In the genomic region with DNA sequence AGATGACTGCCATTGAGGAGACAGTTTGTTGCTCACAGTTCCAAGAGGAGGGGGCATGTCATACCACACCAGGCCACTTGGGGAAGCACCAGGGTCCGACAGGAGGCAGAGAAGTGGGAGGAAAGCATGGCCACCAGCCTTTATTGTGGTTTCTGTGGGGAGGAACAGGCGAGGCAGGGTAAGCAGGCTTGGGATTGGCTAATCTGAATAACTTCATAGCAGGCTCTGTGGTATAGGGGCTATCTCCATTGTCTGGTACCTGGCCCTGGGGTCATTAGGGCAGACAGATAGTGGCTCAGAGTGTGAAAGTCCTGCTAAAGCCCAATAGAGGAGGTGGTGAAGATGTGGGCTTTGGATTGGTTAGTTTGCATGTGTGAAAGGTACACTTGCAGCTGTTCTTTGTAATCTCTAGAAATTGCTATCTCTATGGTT, we compare ENCODE assay signal across 9 cellular contexts. TPM values are rescaled to one million over a fixed set of nuclear protein-coding genes. Genes with fewer than 3 reads are reported as not detected.
DNase-seq lines count a peak whose midpoint lies in the region; ATAC-seq, FAIRE-seq and TF ChIP-seq lines count a peak whose summit lies in the region.
"Had no signal": no experiment of that assay in that cellular context is flagged by ENCODE, and none has a peak within 500 bp of the region (broad histone marks: within the 10 kb centered on the region; RNA-seq: fewer than 3 reads in every experiment).

No MANE protein-coding gene starts in this region.

- H3K9ac ChIP-seq in Karpas-422 (ENCODE audit: low read length) (no peak overlapping the region), GM12878 (ENCODE audit: control insufficient read depth, insufficient read depth, low read length) (no peak overlapping the region)

- peaks cover 8 to 13% of the 10 kb centered on the region in 2 donors for H3K27me3 Mint-ChIP-seq in stimulated activated naive B cell treated with anti-CD40 and anti-IgM and Interleukin-4, amounts not matched to agents 10 μg/mL and 1 μg/mL and 100 μg/mL, for 72 hours

- H3K9me2 ChIP-seq in Karpas-422 (replicated peaks; ENCODE audit: insufficient read depth, low read length), result no peaks in the 10 kb centered on the region

- 0 out of 4 replicates have a peak, but pooled peaks of 1 of the 2 experiments have one; percentile 22 for TF ChIP-seq EP300 in GM12878 (IDR thresholded peaks at IDR 0.05; ENCODE audit: borderline replicate concordance in 1 of 2, control insufficient read depth in 1 of 2, low read depth in 2 of 2, low read length in 2 of 2)

- intact Hi-C loops in GM12878 (cut with micrococcal nuclease; ENCODE audit: unreplicated experiment) (no loop called here), sciatic nerve (cut with DNase I) (no loop called here)

- no peaks in the 10 kb centered on the region for H3K9me3 ChIP-seq in Karpas-422 (ENCODE audit: low read length)
- H3K9me3 ChIP-seq in GM12878 (replicated peaks; ENCODE audit: control insufficient read depth, insufficient read depth, low read length), result no peaks in the 10 kb centered on the region

- 0% methylated on average over 2 of the region's 2 CpGs for WGBS in GM12878 (ENCODE audit: insufficient coverage, insufficient replicate concordance, low lambda C conversion rate, missing lambda C conversion rate)

- CTCF ChIA-PET in GM12878 (lab: Yijun Ruan, JAX), result interaction anchor here (1.1 to 1.5 kb wide), 3 partner anchors 9 to 114 kb away, joined by 3 to 7 read pairs (median 4); no protein-coding TSS in a partner anchor

- no peak overlapping the region for H3K4me3 Mint-ChIP-seq in stimulated activated naive B cell treated with anti-CD40 and anti-IgM and Interleukin-4, amounts not matched to agents 10 μg/mL and 1 μg/mL and 100 μg/mL, for 72 hours

- H4K20me1 ChIP-seq in Karpas-422 (ENCODE audit: insufficient read depth, low read depth, low read length) (no peaks in the 10 kb centered on the region), GM12878 (ENCODE audit: control insufficient read depth, insufficient read depth) (no peaks in the 10 kb centered on the region)

- no peaks in the 10 kb centered on the region for H3K4me1 ChIP-seq in Karpas-422 (ENCODE audit: low read length)
- H3K4me1 ChIP-seq in GM12878 (ENCODE audit: control insufficient read depth, insufficient read depth, low read length), result no peaks in the 10 kb centered on the region

- H3K27ac Mint-ChIP-seq in activated naive CD4-positive, alpha-beta T cell treated with anti-CD3 and anti-CD28 coated beads, Interleukin-2, amount 50 U/mL, for 72 hours, result no peak overlapping the region
- H3K27ac Mint-ChIP-seq in stimulated activated naive B cell treated with anti-CD40 and anti-IgM and Interleukin-4, amounts not matched to agents 10 μg/mL and 1 μg/mL and 100 μg/mL, for 72 hours, result no peak overlapping the region

- H2AFZ ChIP-seq in Karpas-422 (ENCODE audit: low read length) (no peak overlapping the region), GM12878 (ENCODE audit: control insufficient read depth, low read depth, low read length) (no peak overlapping the region)

- no peak for TF ChIP-seq RAD21 in GM12878 (IDR thresholded peaks at IDR 0.05; ENCODE audit: insufficient read depth, low read depth, low read length)

- H3K79me2 ChIP-seq in Karpas-422 (ENCODE audit: low read length), result no peaks in the 10 kb centered on the region
- H3K79me2 ChIP-seq in GM12878 (ENCODE audit: control insufficient read depth, insufficient read depth, low read length), result no peaks in the 10 kb centered on the region

- H3K4me2 ChIP-seq in Karpas-422 (ENCODE audit: low read depth, low read length, poor library complexity, severe bottlenecking) (no peak overlapping the region), GM12878 (ENCODE audit: control insufficient read depth, insufficient read depth) (no peak overlapping the region)

- H3K36me3 ChIP-seq in Karpas-422 (ENCODE audit: insufficient read depth, low read length), result no peaks in the 10 kb centered on the region
- no peaks in the 10 kb centered on the region for H3K36me3 ChIP-seq in GM12878 (ENCODE audit: control insufficient read depth in 2 of 2, insufficient read depth in 2 of 2, low read length in 1 of 2)

- no peak for TF ChIP-seq POLR2A in GM12878 (IDR thresholded peaks at IDR 0.05; ENCODE audit: low read depth, low read length)

- no peak overlapping the region for H3K4me3 ChIP-seq in Karpas-422 (ENCODE audit: low read length)
- no peak overlapping the region for H3K4me3 ChIP-seq in GM12878

- H3K27ac ChIP-seq in Karpas-422 (ENCODE audit: low read length) (no peak overlapping the region), GM12878 (ENCODE audit: control insufficient read depth, insufficient read depth) (no peak overlapping the region)

- RAD21 ChIA-PET in GM12878 (lab: Charles Lee; ENCODE audit: unreplicated experiment), result no interaction called here

- POLR2A ChIA-PET in GM12878 (lab: Charles Lee), result no interaction called here

- no peaks in the 10 kb centered on the region for H3K9me3 Mint-ChIP-seq in activated naive CD4-positive, alpha-beta T cell treated with anti-CD3 and anti-CD28 coated beads, Interleukin-2, amount 50 U/mL, for 72 hours
- H3K9me3 Mint-ChIP-seq in stimulated activated naive B cell treated with anti-CD40 and anti-IgM and Interleukin-4, amounts not matched to agents 10 μg/mL and 1 μg/mL and 100 μg/mL, for 72 hours, result peaks cover 0 to 3% of the 10 kb centered on the region in 2 donors

- H3K27me3 ChIP-seq in Karpas-422 (ENCODE audit: low read length) (no peaks in the 10 kb centered on the region), GM12878 (replicated peaks in 1 of 2; ENCODE audit: control insufficient read depth in 2 of 2, insufficient read depth in 2 of 2, low read length in 1 of 2) (peaks cover 0 to 1% of the 10 kb centered on the region in 2 experiments; a peak in 1 of 4 replicates)

- no peak for FAIRE-seq in GM12878 (lab: Jason Lieb, UNC)

- TF ChIP-seq CTCF in GM12878 (IDR thresholded peaks at IDR 0.05 in 2 of 3, conservative IDR thresholded peaks at IDR 0.05 in 1 of 3; ENCODE audit: control insufficient read depth in 2 of 3, extremely low read depth in 1 of 3, insufficient read depth in 1 of 3, low read depth in 3 of 3, low read length in 3 of 3), result peak; percentile 16 to 63 (median 56)

- H3K36me3 Mint-ChIP-seq in activated naive CD4-positive, alpha-beta T cell treated with anti-CD3 and anti-CD28 coated beads, Interleukin-2, amount 50 U/mL, for 72 hours, result no peaks in the 10 kb centered on the region
- no peaks in the 10 kb centered on the region for H3K36me3 Mint-ChIP-seq in stimulated activated naive B cell treated with anti-CD40 and anti-IgM and Interleukin-4, amounts not matched to agents 10 μg/mL and 1 μg/mL and 100 μg/mL, for 72 hours

- SMC1A ChIA-PET in GM12878 (lab: Charles Lee; ENCODE audit: uncharacterized antibody, unreplicated experiment), result interaction anchor here (1.3 kb wide), 1 partner anchor 14 kb away, joined by 5 read pairs; no protein-coding TSS in a partner anchor

- BruUV-seq in GM12878 (replicated peaks; lab: Mats Ljungman, UMichigan), result no TSS peak

- no peaks in the 10 kb centered on the region for H3K4me1 Mint-ChIP-seq in stimulated activated naive B cell treated with anti-CD40 and anti-IgM and Interleukin-4, amounts not matched to agents 10 μg/mL and 1 μg/mL and 100 μg/mL, for 72 hours

- ATAC-seq in activated naive CD4-positive, alpha-beta T cell treated with anti-CD3 and anti-CD28 coated beads, Interleukin-2, amount 50 U/mL, for 72 hours, result peak; percentile 52 to 69
- peak; percentile 90 for ATAC-seq in GM12878
- ATAC-seq in stimulated activated naive B cell treated with anti-CD40 and anti-IgM and Interleukin-4, amounts not matched to agents 10 μg/mL and 1 μg/mL and 100 μg/mL, for 72 hours (replicated peaks), result peak; percentile 36 to 59
- ATAC-seq in GM19463 (IDR thresholded peaks at IDR 0.05; ENCODE audit: unreplicated experiment), result no peak
- no peak for ATAC-seq in sciatic nerve

- in situ Hi-C loops in GM12878 (cut with MboI), result no loop called here

- DNase-seq in activated naive CD4-positive, alpha-beta T cell treated with anti-CD3 and anti-CD28 coated beads, Interleukin-2, amount 50 U/mL, for 72 hours (ENCODE audit: low spot score in 2 of 2), result peak; percentile 20 to 55
- no peak for DNase-seq in activated naive CD4-positive, alpha-beta T cell treated with Interleukin-2 at 50 U/mL for 16 hours
- DNase-seq in Karpas-422, result peak; percentile 57
- no peak for DNase-seq in GM12878 (ENCODE audit: low read depth, low spot score)
- no peak for DNase-seq in stimulated activated naive B cell treated with anti-CD40 and anti-IgM and Interleukin-4, amounts not matched to agents 10 μg/mL and 1 μg/mL and 100 μg/mL, for 72 hours
- no peak for DNase-seq in sciatic nerve (ENCODE audit: low spot score)
- no peak for DNase-seq in cerebellum (ENCODE audit: low spot score)
- DNase-seq: NCI-H1694 had no signal

TF ChIP-seq in GM12878, 131 proteins besides CTCF, POLR2A, EP300 and RAD21 (continues in another document):
- no peak for TF ChIP-seq PAX8 (IDR thresholded peaks at IDR 0.05)
- TF ChIP-seq MXI1 (IDR thresholded peaks at IDR 0.05; ENCODE audit: low read depth, low read length), result no peak
- TF ChIP-seq SMARCA5 (IDR thresholded peaks at IDR 0.05), result no peak
- TF ChIP-seq CBX5 (IDR thresholded peaks at IDR 0.05; ENCODE audit: low read depth), result no peak
- peak; percentile 77 for TF ChIP-seq YY1 (IDR thresholded peaks at IDR 0.05; ENCODE audit: low read depth, low read length)
- peak; percentile 35; the same call in 1 of the 2 replicates for TF ChIP-seq SPI1 (IDR thresholded peaks at IDR 0.05; ENCODE audit: borderline replicate concordance, insufficient read depth, low read depth, low read length)

RNA-seq across cellular contexts. Expression of gene CBY2, which starts 35.5 kb away (rescaled TPM):
- total RNA-seq in activated naive CD4-positive, alpha-beta T cell treated with anti-CD3 and anti-CD28 coated beads, Interleukin-2, amount 50 U/mL, for 72 hours, result not detected
- not detected in 2 replicates for total RNA-seq in Karpas-422 (2014; rRNA removed; shearing (Covaris generic); ENCODE audit: low replicate concordance)
- total RNA-seq in GM12878 (2013; cell fraction: nucleolus; rRNA removed), result not detected in 2 replicates
- total RNA-seq in GM12878 (2014; rRNA removed), result not detected in 2 replicates
- total RNA-seq in GM12878 (2014; rRNA removed; fragmentation: Illumina TruSeq; extraction: Trizol), result 0.13 TPM in 1 of 2 replicates, not detected in the other
- 0.53 and 0.64 TPM in 2 replicates for total RNA-seq in GM12878 (2021)
- polyA plus RNA-seq in GM12878 (2011; ENCODE audit: low read depth), result not detected
- polyA plus RNA-seq in GM12878 (2011; rRNA removed), result not detected in 2 replicates
- polyA plus RNA-seq in GM12878 (2011; cell fraction: cytosol; rRNA removed), result 0.12 TPM in 1 of 2 replicates, not detected in the other
- 0.07 TPM in 1 of 2 replicates, not detected in the other for polyA plus RNA-seq in GM12878 (2011; cell fraction: nucleus; rRNA removed)
- polyA plus RNA-seq in GM12878 (2012), result not detected in 2 replicates
- not detected in 2 replicates for polyA plus RNA-seq in GM12878 (2014; fragmentation: Illumina TruSeq; extraction: Trizol)
- not detected for polyA plus RNA-seq in GM12878 (2014; fragmentation: Nextera tagmentation; extraction: Ambion mirVana)
- not detected in 2 replicates for polyA plus RNA-seq in GM12878 (2014; rRNA removed)
- polyA plus RNA-seq in GM12878 (2016; fragmentation: Nextera tagmentation; extraction: Ambion mirVana), result under 1 TPM; 0.08 to 0.32 TPM
- 0.29 and 0.36 TPM in 2 replicates for polyA minus RNA-seq in GM12878 (2011; rRNA and poly(A)+ RNA removed)
- polyA minus RNA-seq in GM12878 (2011; cell fraction: cytosol; rRNA and poly(A)+ RNA removed), result not detected in 2 replicates
- polyA minus RNA-seq in GM12878 (2011; cell fraction: nucleus; rRNA and poly(A)+ RNA removed), result 0.24 and 1.1 TPM in 2 replicates
- not detected for total RNA-seq in sciatic nerve
- not detected for total RNA-seq in cerebellum

Comparison
In these comparisons a context has a peak if more than half of its experiments do, and no peak if none do; other contexts are left out.
1. DNase-seq: peak in activated naive CD4-positive, alpha-beta T cell treated with anti-CD3 and anti-CD28 coated beads, Interleukin-2, amount 50 U/mL, for 72 hours (2 of 2) and Karpas-422 (single experiment); none in activated naive CD4-positive, alpha-beta T cell treated with Interleukin-2 at 50 U/mL for 16 hours (single experiment), GM12878 (single experiment), stimulated activated naive B cell treated with anti-CD40 and anti-IgM and Interleukin-4, amounts not matched to agents 10 μg/mL and 1 μg/mL and 100 μg/mL, for 72 hours (single experiment), sciatic nerve (single experiment) and cerebellum (single experiment).
2. ATAC-seq: peak in activated naive CD4-positive, alpha-beta T cell treated with anti-CD3 and anti-CD28 coated beads, Interleukin-2, amount 50 U/mL, for 72 hours (2 of 2), GM12878 (single experiment) and stimulated activated naive B cell treated with anti-CD40 and anti-IgM and Interleukin-4, amounts not matched to agents 10 μg/mL and 1 μg/mL and 100 μg/mL, for 72 hours (2 of 2); none in GM19463 (single experiment) and sciatic nerve (single experiment).